ENCODE assay signal across 21 cellular contexts in the genomic region with DNA sequence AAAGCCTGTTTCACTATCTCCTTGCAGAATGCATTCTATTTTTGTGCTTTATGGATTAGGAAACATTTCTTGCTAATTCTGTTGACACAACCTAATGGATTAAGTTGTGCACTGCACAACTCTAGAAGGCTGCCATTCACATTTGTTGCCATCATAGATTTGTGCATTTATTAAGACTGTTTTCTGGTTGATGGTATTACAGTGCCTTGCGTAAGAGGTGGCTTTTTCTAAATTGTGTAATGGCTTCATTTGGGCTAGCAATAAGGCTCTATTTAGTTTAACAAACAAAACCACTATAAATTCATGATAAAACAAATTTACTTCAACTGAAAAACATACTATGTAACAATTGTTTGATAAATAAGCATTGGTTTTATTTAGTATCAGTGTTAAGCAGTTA.
"Had no signal": no experiment of that assay in that cellular context is flagged by ENCODE, and none has a peak within 500 bp of the region (broad histone marks: within the 10 kb centered on the region; RNA-seq: fewer than 3 reads in every experiment).

No MANE protein-coding gene starts in this region.

- DNase-seq: activated CD4-positive, CD25-positive, alpha-beta regulatory T cell treated with anti-CD3 and anti-CD28 coated beads, Interleukin-2, amount 50 U/mL, for 72 hours; activated effector memory CD4-positive, alpha-beta T cell treated with anti-CD3 and anti-CD28 coated beads, Interleukin-2, amount 50 U/mL, for 16 hours; activated T-cell treated with anti-CD3 and anti-CD28 coated beads, Interleukin-2, amount 50 U/mL, for 72 hours; adrenal gland; cerebellar nuclear complex; dermis blood vessel endothelial cell; effector memory CD4-positive, alpha-beta T cell; foreskin melanocyte; left ventricle myocardium superior; mucosa of descending colon; naive B cell; stimulated activated CD4-positive, alpha-beta T cell treated with anti-CD3 and anti-CD28 coated beads, Interleukin-2, amount 100 ng/mL, for 48 hours; stimulated activated naive CD8-positive, alpha-beta T cell treated with anti-CD3 and anti-CD28 coated beads, Interleukin-15, amount 100 ng/mL, for 72 hours; T-helper 1 cell; T1000; transverse colon; uterus had no signal

- H3K27ac ChIP-seq: adrenal gland, esophagus muscularis mucosa, right atrium auricular region, suprapubic skin, transverse colon, uterus, VCaP had no signal

- H3K36me3 ChIP-seq: adrenal gland, esophagus muscularis mucosa, right atrium auricular region, suprapubic skin, transverse colon, uterus had no signal

- H3K27me3 ChIP-seq: adrenal gland, esophagus muscularis mucosa, right atrium auricular region, suprapubic skin, transverse colon, uterus had no signal

- H3K9me3 ChIP-seq: adrenal gland, esophagus muscularis mucosa, mucosa of descending colon, suprapubic skin, transverse colon, uterus had no signal

- H3K4me3 ChIP-seq: adrenal gland, esophagus muscularis mucosa, mucosa of descending colon, right atrium auricular region, suprapubic skin, transverse colon, uterus had no signal

- ATAC-seq: activated T-cell treated with anti-CD3 and anti-CD28 coated beads, Interleukin-2, amount 50 U/mL, for 72 hours; left ventricle myocardium superior; mucosa of descending colon; stimulated activated naive CD8-positive, alpha-beta T cell treated with anti-CD3 and anti-CD28 coated beads, Interleukin-15, amount 100 ng/mL, for 72 hours had no signal

- H3K4me1 ChIP-seq: adrenal gland, esophagus muscularis mucosa, right atrium auricular region, suprapubic skin, transverse colon, uterus had no signal
